In the genomic region with DNA sequence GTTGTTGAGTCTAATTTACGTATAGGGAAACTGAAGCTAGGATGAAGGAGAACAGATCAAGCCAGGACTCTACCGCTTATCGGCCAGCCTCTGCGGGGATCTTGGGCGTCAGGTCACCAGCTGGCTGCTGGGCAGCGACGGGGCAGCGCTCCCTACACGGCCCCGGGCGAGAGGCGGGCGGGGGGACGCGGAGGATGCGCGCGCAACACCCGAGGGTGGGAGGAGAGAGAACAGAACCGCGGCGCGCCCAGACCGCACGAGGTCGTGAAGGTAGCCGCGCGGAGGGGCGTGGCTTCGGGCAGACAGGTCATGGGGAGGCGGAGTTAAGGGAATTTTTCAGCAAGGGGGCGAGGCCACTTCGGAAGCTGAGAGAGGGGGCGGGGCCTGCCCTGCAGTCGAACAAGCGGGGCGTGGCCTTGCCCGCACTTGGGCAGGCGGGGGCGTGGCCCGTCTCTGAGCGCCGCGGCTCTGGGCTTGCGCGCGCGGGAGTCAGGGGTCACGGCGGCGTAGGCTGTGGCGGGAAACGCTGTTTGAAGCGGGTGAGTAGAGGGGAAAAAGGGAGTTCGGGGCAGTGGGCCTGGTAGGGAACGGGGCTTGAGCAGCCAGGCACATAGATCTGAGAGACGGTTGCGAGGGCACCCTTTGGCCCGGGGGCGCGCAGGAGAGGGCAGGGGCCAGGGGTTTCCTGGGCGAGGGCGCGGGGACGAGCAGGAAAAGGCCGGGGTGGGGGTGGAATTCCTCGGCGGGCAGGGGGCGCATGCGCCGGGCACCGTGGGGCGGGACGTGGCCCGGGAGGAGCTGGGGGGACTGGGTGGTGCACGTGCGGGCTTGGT, we compare ENCODE assay signal across 1 cellular context.
TF ChIP-seq lines count a peak whose summit lies in the region.

A gene (plus strand): TSS at position 496 of the 833 bp plus-strand sequence. CDS start 14,505 bp downstream, outside the sequence.

TF ChIP-seq in HepG2, 621 proteins besides CTCF, POLR2A, EP300 and RAD21 (continued from another document and continues in another):
- TF ChIP-seq, protein P1, sequence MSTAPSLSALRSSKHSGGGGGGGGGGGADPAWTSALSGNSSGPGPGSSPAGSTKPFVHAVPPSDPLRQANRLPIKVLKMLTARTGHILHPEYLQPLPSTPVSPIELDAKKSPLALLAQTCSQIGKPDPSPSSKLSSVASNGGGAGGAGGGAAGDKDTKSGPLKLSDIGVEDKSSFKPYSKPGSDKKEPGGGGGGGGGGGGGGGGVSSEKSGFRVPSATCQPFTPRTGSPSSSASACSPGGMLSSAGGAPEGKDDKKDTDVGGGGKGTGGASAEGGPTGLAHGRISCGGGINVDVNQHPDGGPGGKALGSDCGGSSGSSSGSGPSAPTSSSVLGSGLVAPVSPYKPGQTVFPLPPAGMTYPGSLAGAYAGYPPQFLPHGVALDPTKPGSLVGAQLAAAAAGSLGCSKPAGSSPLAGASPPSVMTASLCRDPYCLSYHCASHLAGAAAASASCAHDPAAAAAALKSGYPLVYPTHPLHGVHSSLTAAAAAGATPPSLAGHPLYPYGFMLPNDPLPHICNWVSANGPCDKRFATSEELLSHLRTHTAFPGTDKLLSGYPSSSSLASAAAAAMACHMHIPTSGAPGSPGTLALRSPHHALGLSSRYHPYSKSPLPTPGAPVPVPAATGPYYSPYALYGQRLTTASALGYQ (CRISPR knock-in tag; IDR thresholded peaks at IDR 0.05) = 0 out of 2 replicates have a peak, but pooled peaks have one; percentile 36
- TF ChIP-seq HNRNPH1 (optimal IDR thresholded peaks at IDR 0.05; ENCODE audit: low read depth, low read length) = peak; percentile 21
- 0 out of 2 replicates have a peak, but pooled peaks have one; percentile 29 for TF ChIP-seq ZNF83 (CRISPR knock-in tag; IDR thresholded peaks at IDR 0.05; ENCODE audit: borderline replicate concordance)
- no peak for TF ChIP-seq ZSCAN30 (CRISPR knock-in tag; IDR thresholded peaks at IDR 0.05)
- TF ChIP-seq SOX6 (IDR thresholded peaks at IDR 0.05) = no peak
- peak; percentile 17; the same call in 1 of the 2 replicates for TF ChIP-seq SOX6 (CRISPR knock-in tag; IDR thresholded peaks at IDR 0.05)
- TF ChIP-seq, protein P2, sequence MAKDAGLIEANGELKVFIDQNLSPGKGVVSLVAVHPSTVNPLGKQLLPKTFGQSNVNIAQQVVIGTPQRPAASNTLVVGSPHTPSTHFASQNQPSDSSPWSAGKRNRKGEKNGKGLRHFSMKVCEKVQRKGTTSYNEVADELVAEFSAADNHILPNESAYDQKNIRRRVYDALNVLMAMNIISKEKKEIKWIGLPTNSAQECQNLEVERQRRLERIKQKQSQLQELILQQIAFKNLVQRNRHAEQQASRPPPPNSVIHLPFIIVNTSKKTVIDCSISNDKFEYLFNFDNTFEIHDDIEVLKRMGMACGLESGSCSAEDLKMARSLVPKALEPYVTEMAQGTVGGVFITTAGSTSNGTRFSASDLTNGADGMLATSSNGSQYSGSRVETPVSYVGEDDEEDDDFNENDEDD (CRISPR knock-in tag; IDR thresholded peaks at IDR 0.05; ENCODE audit: borderline replicate concordance) = peak; percentile 97
- TF ChIP-seq MIXL1 (CRISPR knock-in tag; IDR thresholded peaks at IDR 0.05) = no peak
- peak; percentile 79 for TF ChIP-seq POLR2G (IDR thresholded peaks at IDR 0.05; ENCODE audit: low read depth, low read length)
- peak; percentile 91; the same call in 1 of the 2 replicates for TF ChIP-seq ZNF816 (CRISPR knock-in tag; IDR thresholded peaks at IDR 0.05; ENCODE audit: borderline replicate concordance)
- no peak for TF ChIP-seq RCOR2 (CRISPR knock-in tag; IDR thresholded peaks at IDR 0.05)
- peak; percentile 65; the same call in 1 of the 2 replicates for TF ChIP-seq SALL1 (CRISPR knock-in tag; IDR thresholded peaks at IDR 0.05)
- TF ChIP-seq NKX3-1 (CRISPR knock-in tag; IDR thresholded peaks at IDR 0.05) = 0 out of 2 replicates have a peak, but pooled peaks have one; percentile 66
- no peak for TF ChIP-seq HNRNPUL1 (IDR thresholded peaks at IDR 0.05; ENCODE audit: low read depth, low read length)
- TF ChIP-seq, protein P3, sequence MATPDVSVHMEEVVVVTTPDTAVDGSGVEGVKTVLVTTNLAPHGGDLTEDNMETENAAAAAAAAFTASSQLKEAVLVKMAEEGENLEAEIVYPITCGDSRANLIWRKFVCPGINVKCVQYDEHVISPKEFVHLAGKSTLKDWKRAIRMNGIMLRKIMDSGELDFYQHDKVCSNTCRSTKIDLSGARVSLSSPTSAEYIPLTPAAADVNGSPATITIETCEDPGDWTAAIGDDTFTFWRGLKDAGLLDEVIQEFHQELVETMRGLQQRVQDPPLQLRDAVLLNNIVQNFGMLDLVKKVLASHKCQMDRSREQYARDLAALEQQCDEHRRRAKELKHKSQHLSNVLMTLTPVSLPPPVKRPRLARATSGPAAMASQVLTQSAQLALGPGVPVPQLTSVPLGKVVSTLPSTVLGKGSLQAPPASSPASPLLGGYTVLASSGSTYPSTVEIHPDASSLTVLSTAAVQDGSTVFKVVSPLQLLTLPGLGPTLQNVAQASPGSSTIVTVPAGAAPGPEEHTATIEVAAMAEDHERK (CRISPR knock-in tag; IDR thresholded peaks at IDR 0.05; ENCODE audit: low read depth) = peak; percentile 82
- TF ChIP-seq ZNF766 (CRISPR knock-in tag; IDR thresholded peaks at IDR 0.05; ENCODE audit: borderline replicate concordance) = 0 out of 2 replicates have a peak, but pooled peaks have one; percentile 24
- TF ChIP-seq ZFY (CRISPR knock-in tag; IDR thresholded peaks at IDR 0.05) = peak; percentile 76
- TF ChIP-seq PAX8 (CRISPR knock-in tag; IDR thresholded peaks at IDR 0.05; ENCODE audit: borderline replicate concordance) = no peak
- TF ChIP-seq ZNF263 (CRISPR knock-in tag; IDR thresholded peaks at IDR 0.05) = no peak
- no peak for TF ChIP-seq CCAR2 (optimal IDR thresholded peaks at IDR 0.05; ENCODE audit: low read depth, low read length)
- TF ChIP-seq, protein P4, sequence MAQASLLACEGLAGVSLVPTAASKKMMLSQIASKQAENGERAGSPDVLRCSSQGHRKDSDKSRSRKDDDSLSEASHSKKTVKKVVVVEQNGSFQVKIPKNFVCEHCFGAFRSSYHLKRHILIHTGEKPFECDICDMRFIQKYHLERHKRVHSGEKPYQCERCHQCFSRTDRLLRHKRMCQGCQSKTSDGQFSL (CRISPR knock-in tag; IDR thresholded peaks at IDR 0.05) = peak; percentile 69
- TF ChIP-seq, protein P5, sequence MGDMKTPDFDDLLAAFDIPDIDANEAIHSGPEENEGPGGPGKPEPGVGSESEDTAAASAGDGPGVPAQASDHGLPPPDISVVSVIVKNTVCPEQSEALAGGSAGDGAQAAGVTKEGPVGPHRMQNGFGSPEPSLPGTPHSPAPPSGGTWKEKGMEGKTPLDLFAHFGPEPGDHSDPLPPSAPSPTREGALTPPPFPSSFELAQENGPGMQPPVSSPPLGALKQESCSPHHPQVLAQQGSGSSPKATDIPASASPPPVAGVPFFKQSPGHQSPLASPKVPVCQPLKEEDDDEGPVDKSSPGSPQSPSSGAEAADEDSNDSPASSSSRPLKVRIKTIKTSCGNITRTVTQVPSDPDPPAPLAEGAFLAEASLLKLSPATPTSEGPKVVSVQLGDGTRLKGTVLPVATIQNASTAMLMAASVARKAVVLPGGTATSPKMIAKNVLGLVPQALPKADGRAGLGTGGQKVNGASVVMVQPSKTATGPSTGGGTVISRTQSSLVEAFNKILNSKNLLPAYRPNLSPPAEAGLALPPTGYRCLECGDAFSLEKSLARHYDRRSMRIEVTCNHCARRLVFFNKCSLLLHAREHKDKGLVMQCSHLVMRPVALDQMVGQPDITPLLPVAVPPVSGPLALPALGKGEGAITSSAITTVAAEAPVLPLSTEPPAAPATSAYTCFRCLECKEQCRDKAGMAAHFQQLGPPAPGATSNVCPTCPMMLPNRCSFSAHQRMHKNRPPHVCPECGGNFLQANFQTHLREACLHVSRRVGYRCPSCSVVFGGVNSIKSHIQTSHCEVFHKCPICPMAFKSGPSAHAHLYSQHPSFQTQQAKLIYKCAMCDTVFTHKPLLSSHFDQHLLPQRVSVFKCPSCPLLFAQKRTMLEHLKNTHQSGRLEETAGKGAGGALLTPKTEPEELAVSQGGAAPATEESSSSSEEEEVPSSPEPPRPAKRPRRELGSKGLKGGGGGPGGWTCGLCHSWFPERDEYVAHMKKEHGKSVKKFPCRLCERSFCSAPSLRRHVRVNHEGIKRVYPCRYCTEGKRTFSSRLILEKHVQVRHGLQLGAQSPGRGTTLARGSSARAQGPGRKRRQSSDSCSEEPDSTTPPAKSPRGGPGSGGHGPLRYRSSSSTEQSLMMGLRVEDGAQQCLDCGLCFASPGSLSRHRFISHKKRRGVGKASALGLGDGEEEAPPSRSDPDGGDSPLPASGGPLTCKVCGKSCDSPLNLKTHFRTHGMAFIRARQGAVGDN (CRISPR knock-in tag; IDR thresholded peaks at IDR 0.05) = peak; percentile 93
- TF ChIP-seq NFATC3 (CRISPR knock-in tag; IDR thresholded peaks at IDR 0.05) = 0 out of 2 replicates have a peak, but pooled peaks have one; percentile 43
- TF ChIP-seq, protein P6, sequence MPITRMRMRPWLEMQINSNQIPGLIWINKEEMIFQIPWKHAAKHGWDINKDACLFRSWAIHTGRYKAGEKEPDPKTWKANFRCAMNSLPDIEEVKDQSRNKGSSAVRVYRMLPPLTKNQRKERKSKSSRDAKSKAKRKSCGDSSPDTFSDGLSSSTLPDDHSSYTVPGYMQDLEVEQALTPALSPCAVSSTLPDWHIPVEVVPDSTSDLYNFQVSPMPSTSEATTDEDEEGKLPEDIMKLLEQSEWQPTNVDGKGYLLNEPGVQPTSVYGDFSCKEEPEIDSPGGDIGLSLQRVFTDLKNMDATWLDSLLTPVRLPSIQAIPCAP (CRISPR knock-in tag; IDR thresholded peaks at IDR 0.05; ENCODE audit: low read depth) = no peak
- peak; percentile 86 for TF ChIP-seq ZNF274 (CRISPR knock-in tag; IDR thresholded peaks at IDR 0.05)
- TF ChIP-seq RARG (CRISPR knock-in tag; IDR thresholded peaks at IDR 0.05; ENCODE audit: low read depth) = no peak
- peak; percentile 84 for TF ChIP-seq MYC (CRISPR knock-in tag; IDR thresholded peaks at IDR 0.05; ENCODE audit: borderline replicate concordance)
- TF ChIP-seq, protein P7, sequence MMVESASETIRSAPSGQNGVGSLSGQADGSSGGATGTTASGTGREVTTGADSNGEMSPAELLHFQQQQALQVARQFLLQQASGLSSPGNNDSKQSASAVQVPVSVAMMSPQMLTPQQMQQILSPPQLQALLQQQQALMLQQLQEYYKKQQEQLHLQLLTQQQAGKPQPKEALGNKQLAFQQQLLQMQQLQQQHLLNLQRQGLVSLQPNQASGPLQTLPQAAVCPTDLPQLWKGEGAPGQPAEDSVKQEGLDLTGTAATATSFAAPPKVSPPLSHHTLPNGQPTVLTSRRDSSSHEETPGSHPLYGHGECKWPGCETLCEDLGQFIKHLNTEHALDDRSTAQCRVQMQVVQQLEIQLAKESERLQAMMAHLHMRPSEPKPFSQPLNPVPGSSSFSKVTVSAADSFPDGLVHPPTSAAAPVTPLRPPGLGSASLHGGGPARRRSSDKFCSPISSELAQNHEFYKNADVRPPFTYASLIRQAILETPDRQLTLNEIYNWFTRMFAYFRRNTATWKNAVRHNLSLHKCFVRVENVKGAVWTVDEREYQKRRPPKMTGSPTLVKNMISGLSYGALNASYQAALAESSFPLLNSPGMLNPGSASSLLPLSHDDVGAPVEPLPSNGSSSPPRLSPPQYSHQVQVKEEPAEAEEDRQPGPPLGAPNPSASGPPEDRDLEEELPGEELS (CRISPR knock-in tag; IDR thresholded peaks at IDR 0.05) = peak; percentile 34; the same call in 1 of the 2 replicates
- peak in 1 of 2 experiments; percentile 87; a peak in 2 of 4 replicates for TF ChIP-seq NR2F1 (CRISPR knock-in tag; IDR thresholded peaks at IDR 0.05)
- 0 out of 2 replicates have a peak, but pooled peaks have one; percentile 37 for TF ChIP-seq KMT2B (CRISPR knock-in tag; IDR thresholded peaks at IDR 0.05)
- TF ChIP-seq KLF15 (CRISPR knock-in tag; IDR thresholded peaks at IDR 0.05; ENCODE audit: borderline replicate concordance) = 0 out of 2 replicates have a peak, but pooled peaks have one; percentile 34
- peak; percentile 97 for TF ChIP-seq AGO2 (optimal IDR thresholded peaks at IDR 0.05; ENCODE audit: low read depth, low read length)
- TF ChIP-seq PHF20 (CRISPR knock-in tag; IDR thresholded peaks at IDR 0.05) = peak; percentile 50; the same call in 1 of the 2 replicates
- TF ChIP-seq ZBTB7A (CRISPR knock-in tag; IDR thresholded peaks at IDR 0.05) = 0 out of 2 replicates have a peak, but pooled peaks have one; percentile 52
- no peak for TF ChIP-seq CEBPB (IDR thresholded peaks at IDR 0.05; ENCODE audit: borderline replicate concordance, low read depth, low read length)
- peak; percentile 9; the same call in 1 of the 2 replicates for TF ChIP-seq TAF1 (CRISPR knock-in tag; IDR thresholded peaks at IDR 0.05)
- TF ChIP-seq ZNF343 (CRISPR knock-in tag; IDR thresholded peaks at IDR 0.05) = 0 out of 2 replicates have a peak, but pooled peaks have one; percentile 59
- 0 out of 2 replicates have a peak, but pooled peaks have one; percentile 7 for TF ChIP-seq FOSL2 (CRISPR knock-in tag; IDR thresholded peaks at IDR 0.05)
- TF ChIP-seq ZNF350 (CRISPR knock-in tag; IDR thresholded peaks at IDR 0.05; ENCODE audit: borderline replicate concordance, low read depth) = 0 out of 2 replicates have a peak, but pooled peaks have one; percentile 26
- TF ChIP-seq NPAS2 (CRISPR knock-in tag; IDR thresholded peaks at IDR 0.05; ENCODE audit: borderline replicate concordance) = no peak
- peak; percentile 60; the same call in 1 of the 2 replicates for TF ChIP-seq MEIS1 (CRISPR knock-in tag; IDR thresholded peaks at IDR 0.05; ENCODE audit: borderline replicate concordance)
- TF ChIP-seq ZNF670 (CRISPR knock-in tag; IDR thresholded peaks at IDR 0.05; ENCODE audit: borderline replicate concordance) = peak; percentile 86; the same call in 1 of the 2 replicates
- TF ChIP-seq, protein P8, sequence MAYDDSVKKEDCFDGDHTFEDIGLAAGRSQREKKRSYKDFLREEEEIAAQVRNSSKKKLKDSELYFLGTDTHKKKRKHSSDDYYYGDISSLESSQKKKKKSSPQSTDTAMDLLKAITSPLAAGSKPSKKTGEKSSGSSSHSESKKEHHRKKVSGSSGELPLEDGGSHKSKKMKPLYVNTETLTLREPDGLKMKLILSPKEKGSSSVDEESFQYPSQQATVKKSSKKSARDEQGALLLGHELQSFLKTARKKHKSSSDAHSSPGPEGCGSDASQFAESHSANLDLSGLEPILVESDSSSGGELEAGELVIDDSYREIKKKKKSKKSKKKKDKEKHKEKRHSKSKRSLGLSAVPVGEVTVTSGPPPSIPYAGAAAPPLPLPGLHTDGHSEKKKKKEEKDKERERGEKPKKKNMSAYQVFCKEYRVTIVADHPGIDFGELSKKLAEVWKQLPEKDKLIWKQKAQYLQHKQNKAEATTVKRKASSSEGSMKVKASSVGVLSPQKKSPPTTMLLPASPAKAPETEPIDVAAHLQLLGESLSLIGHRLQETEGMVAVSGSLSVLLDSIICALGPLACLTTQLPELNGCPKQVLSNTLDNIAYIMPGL (CRISPR knock-in tag; IDR thresholded peaks at IDR 0.05; ENCODE audit: borderline replicate concordance in 1 of 2, low read depth in 1 of 2) = peak in 1 of 2 experiments; percentile 72; a peak in 2 of 4 replicates
- TF ChIP-seq CENPX (CRISPR knock-in tag; IDR thresholded peaks at IDR 0.05) = no peak
- TF ChIP-seq GZF1 (CRISPR knock-in tag; IDR thresholded peaks at IDR 0.05) = 0 out of 2 replicates have a peak, but pooled peaks have one; percentile 45
- peak; percentile 43; the same call in 1 of the 2 replicates for TF ChIP-seq SIN3B (IDR thresholded peaks at IDR 0.05; ENCODE audit: low read length)
